8 cellular contexts compared by ENCODE assay signal in genomic region chr2:105038383-105039061, GRCh38. TPM values are rescaled to one million over a fixed set of nuclear protein-coding genes. Genes with fewer than 3 reads are reported as not detected.
A peak's percentile ranks its signal among the peaks of the same experiment; 100 is the strongest.
DNase-seq lines count a peak whose midpoint lies in the region; ATAC-seq, FAIRE-seq and TF ChIP-seq lines count a peak whose summit lies in the region.

No MANE protein-coding gene starts in this region.

- no peaks in the 10 kb centered on the region for H3K9me3 Mint-ChIP-seq in activated T-cell treated with anti-CD3 and anti-CD28 coated beads, Interleukin-2, amount 50 U/mL, for 4 hours
- H3K9me3 Mint-ChIP-seq in MCF 10A (ENCODE audit: unreplicated experiment): no peaks in the 10 kb centered on the region

- CTCF ChIA-PET in MCF 10A (lab: Yijun Ruan, JAX) (interaction anchor here (0.6 to 1.0 kb wide), 2 partner anchors 12 to 155 kb away, joined by 3 to 4 read pairs; no protein-coding TSS in a partner anchor), HepG2 (lab: Yijun Ruan, JAX; ENCODE audit: low intra/inter-chr PET ratio, low total read pairs) (no interaction called here)

- TF ChIP-seq POLR2A in NB4 (IDR thresholded peaks at IDR 0.05; ENCODE audit: extremely low read depth, insufficient read length) (no peak), HepG2 (IDR thresholded peaks at IDR 0.05; ENCODE audit: insufficient read depth in 1 of 2, low read depth in 2 of 2, low read length in 2 of 2) (no peak), suprapubic skin (IDR thresholded peaks at IDR 0.05) (no peak)

- in situ Hi-C loops in HepG2 (cut with HindIII; ENCODE audit: extremely low pct_ligation_motif_present, low pct_unique_long_range_greater_than_20kb): no loop called here

- 1% methylated on average over 17 of the region's 17 CpGs for WGBS in HepG2 (ENCODE audit: low lambda C conversion rate)
- WGBS in suprapubic skin: 5% methylated on average over 17 of the region's 17 CpGs

- H3K4me1 ChIP-seq in HepG2 (ENCODE audit: insufficient read depth, low read length): peaks cover 31% of the 10 kb centered on the region
- peaks cover 19% of the 10 kb centered on the region for H3K4me1 ChIP-seq in suprapubic skin

- peak overlapping the region; percentile 88 for H3K27ac Mint-ChIP-seq in MCF 10A (ENCODE audit: low read depth, unreplicated experiment)

- no peak for FAIRE-seq in HepG2 (lab: Jason Lieb, UNC)

- peaks cover 36% of the 10 kb centered on the region for H3K4me1 Mint-ChIP-seq in activated T-cell treated with anti-CD3 and anti-CD28 coated beads, Interleukin-2, amount 50 U/mL, for 4 hours (ENCODE audit: low read depth)
- H3K4me1 Mint-ChIP-seq in MCF 10A (ENCODE audit: insufficient read depth, unreplicated experiment): peaks cover 23% of the 10 kb centered on the region

- H3K27ac ChIP-seq in HepG2 (ENCODE audit: extremely low read length, insufficient read depth, low read length) (peak overlapping the region; percentile 73), suprapubic skin (peak overlapping the region; percentile 73)

- H3K36me3 ChIP-seq in HepG2 (replicated peaks in 1 of 2; ENCODE audit: control insufficient read depth in 1 of 2, insufficient read depth in 2 of 2, low read length in 2 of 2): no peaks in the 10 kb centered on the region; a peak in 1 of 5 replicates
- no peaks in the 10 kb centered on the region for H3K36me3 ChIP-seq in suprapubic skin

- intact Hi-C loops in MCF 10A (cut with micrococcal nuclease): no loop called here
- intact Hi-C loops in HepG2 (cut with micrococcal nuclease; ENCODE audit: unreplicated experiment): no loop called here

- peaks cover 0 to 4% of the 10 kb centered on the region in 2 experiments; a peak in 1 of 5 replicates for H3K27me3 ChIP-seq in HepG2 (ENCODE audit: control insufficient read depth in 1 of 2, insufficient read depth in 2 of 2, low read length in 2 of 2)
- H3K27me3 ChIP-seq in suprapubic skin: no peaks in the 10 kb centered on the region

- peak overlapping the region; percentile 90 for H3K4me2 ChIP-seq in HepG2 (ENCODE audit: low read depth, low read length)

- TF ChIP-seq EP300 in HepG2 (IDR thresholded peaks at IDR 0.05; ENCODE audit: low read depth in 2 of 2, low read length in 2 of 2) (no peak), HepG2 (CRISPR knock-in tag; IDR thresholded peaks at IDR 0.05; ENCODE audit: borderline replicate concordance) (no peak), suprapubic skin (IDR thresholded peaks at IDR 0.05) (no peak)

- peaks cover 8% of the 10 kb centered on the region for H3K36me3 Mint-ChIP-seq in activated T-cell treated with anti-CD3 and anti-CD28 coated beads, Interleukin-2, amount 50 U/mL, for 4 hours (ENCODE audit: insufficient read depth)
- H3K36me3 Mint-ChIP-seq in MCF 10A (ENCODE audit: insufficient read depth, unreplicated experiment): peaks cover 14% of the 10 kb centered on the region

- TF ChIP-seq RAD21 in HepG2 (CRISPR knock-in tag; IDR thresholded peaks at IDR 0.05): no peak

- peak overlapping the region; percentile 89 for H3K9ac ChIP-seq in HepG2 (ENCODE audit: insufficient read depth, low read depth, low read length)

- H3K4me3 ChIP-seq in NB4 (ENCODE audit: low read depth, low read length): peak overlapping the region; percentile 87
- H3K4me3 ChIP-seq in HepG2 (replicated peaks in 1 of 3; ENCODE audit: insufficient read depth in 1 of 3, low read depth in 2 of 3, low read length in 3 of 3): peak overlapping the region; percentile 80 to 94 (median 92)
- H3K4me3 ChIP-seq in suprapubic skin: peak overlapping the region; percentile 91

- peaks cover 25% of the 10 kb centered on the region for H3K79me2 ChIP-seq in HepG2 (ENCODE audit: insufficient read depth, low read length)

- BruUV-seq in MCF 10A (replicated peaks; lab: Mats Ljungman, UMichigan): TSS peak; percentile 56
- TSS peak; percentile 65 for BruUV-seq in HepG2 (replicated peaks; lab: Mats Ljungman, UMichigan)

- H4K20me1 ChIP-seq in HepG2 (ENCODE audit: insufficient read depth, low read length): no peaks in the 10 kb centered on the region

- no peaks in the 10 kb centered on the region for H3K27me3 Mint-ChIP-seq in activated T-cell treated with anti-CD3 and anti-CD28 coated beads, Interleukin-2, amount 50 U/mL, for 4 hours (ENCODE audit: low read depth)
- H3K27me3 Mint-ChIP-seq in MCF 10A (ENCODE audit: insufficient read depth, unreplicated experiment): no peaks in the 10 kb centered on the region

- H2AFZ ChIP-seq in HepG2 (ENCODE audit: low read length): peak overlapping the region; percentile 52

- POLR2A ChIA-PET in MCF 10A (lab: Yijun Ruan, JAX): interaction anchor here (0.6 to 1.9 kb wide), 17 partner anchors 10 to 875 kb away, joined by 3 to 15 read pairs (median 4); no protein-coding TSS in a partner anchor
- POLR2A ChIA-PET in HepG2 (lab: Yijun Ruan, JAX): interaction anchor here (0.9 to 2.0 kb wide), 3 partner anchors 11 to 291 kb away, joined by 3 to 5 read pairs (median 4); partner anchors contain the start of gene TGFBRAP1

- DNase-seq in activated T-cell treated with anti-CD3 and anti-CD28 coated beads, Interleukin-2, amount 50 U/mL, for 4 hours: no peak
- DNase-seq in activated T-cell treated with anti-CD3 and anti-CD28 coated beads for 4 hours (no peak), NB4 (ENCODE audit: low read depth) (peak; percentile 19), MCF 10A (ENCODE audit: unreplicated experiment) (peak; percentile 24), HepG2 (ENCODE audit: low spot score) (no peak), suprapubic skin (ENCODE audit: low spot score in 2 of 2) (no peak), DMS79 treated with DMSO at 0.1 percent for 48 hours (lab: John Stamatoyannopoulos, UW) (no peak), HK-2 (ENCODE audit: unreplicated experiment) (no peak)

- TF ChIP-seq CTCF in NB4 (IDR thresholded peaks at IDR 0.05; ENCODE audit: low read depth, low read length): no peak
- no peak for TF ChIP-seq CTCF in MCF 10A (IDR thresholded peaks at IDR 0.05; ENCODE audit: unreplicated experiment)
- no peak for TF ChIP-seq CTCF in HepG2 (CRISPR knock-in tag; IDR thresholded peaks at IDR 0.05)
- no peak for TF ChIP-seq CTCF in suprapubic skin (IDR thresholded peaks at IDR 0.05)

- peak overlapping the region; percentile 95 for H3K4me3 Mint-ChIP-seq in activated T-cell treated with anti-CD3 and anti-CD28 coated beads, Interleukin-2, amount 50 U/mL, for 4 hours
- H3K4me3 Mint-ChIP-seq in MCF 10A (ENCODE audit: unreplicated experiment): peak overlapping the region; percentile 85

- H3K9me3 ChIP-seq in HepG2 (ENCODE audit: low read length) (no peaks in the 10 kb centered on the region), suprapubic skin (no peaks in the 10 kb centered on the region)

- peak in 1 of 2 donors; percentile 4 for ATAC-seq in activated T-cell treated with anti-CD3 and anti-CD28 coated beads, Interleukin-2, amount 50 U/mL, for 4 hours
- peak; percentile 14 for ATAC-seq in HepG2

TF ChIP-seq in HepG2, 621 proteins besides CTCF, POLR2A, EP300 and RAD21 (continues in another document):
- TF ChIP-seq HNF1B (CRISPR knock-in tag; IDR thresholded peaks at IDR 0.05): 0 out of 2 replicates have a peak, but pooled peaks have one; percentile 17
- TF ChIP-seq ZNF572 (CRISPR knock-in tag; IDR thresholded peaks at IDR 0.05): 0 out of 2 replicates have a peak, but pooled peaks have one; percentile 82
- TF ChIP-seq ZNF747 (CRISPR knock-in tag; IDR thresholded peaks at IDR 0.05; ENCODE audit: borderline replicate concordance): no peak
- TF ChIP-seq BHLHE40 (IDR thresholded peaks at IDR 0.05; ENCODE audit: low read length): no peak

RNA-seq across cellular contexts. Expression of gene MRPS9, which starts 0.7 kb away (rescaled TPM):
- total RNA-seq in activated T-cell treated with anti-CD3 and anti-CD28 coated beads, Interleukin-2, amount 50 U/mL, for 4 hours: 10 to 100 TPM; 45.0 to 49.2 (median 46.2) TPM
- total RNA-seq in MCF 10A (2022): 30.4 and 40.0 TPM in 2 replicates
- 91.8 and 113 TPM in 2 replicates for total RNA-seq in HepG2 (2016; rRNA removed; fragmentation: Illumina TruSeq; extraction: Trizol)
- total RNA-seq in HepG2 (2016; cell fraction: cytosol; rRNA removed; fragmentation: Illumina TruSeq; extraction: Trizol; ENCODE audit: low read depth): 21.4 and 22.9 TPM in 2 replicates
- total RNA-seq in HepG2 (2016; cell fraction: insoluble cytoplasmic fraction; rRNA removed; fragmentation: Illumina TruSeq; extraction: Trizol): 92.8 and 111 TPM in 2 replicates
- 28.5 and 34.3 TPM in 2 replicates for total RNA-seq in HepG2 (2016; cell fraction: membrane; rRNA removed; fragmentation: Illumina TruSeq; extraction: Trizol)
- 38.8 and 44.6 TPM in 2 replicates for total RNA-seq in HepG2 (2016; cell fraction: nucleus; rRNA removed; fragmentation: Illumina TruSeq; extraction: Trizol)
- polyA plus RNA-seq in HepG2 (2011; rRNA removed): 23.7 and 31.2 TPM in 2 replicates
- 24.2 and 28.1 TPM in 2 replicates for polyA plus RNA-seq in HepG2 (2011; cell fraction: cytosol; rRNA removed)
- polyA plus RNA-seq in HepG2 (2011; cell fraction: nucleus; rRNA removed): 19.8 and 22.9 TPM in 2 replicates
- polyA plus RNA-seq in HepG2 (2012): 34.3 and 43.7 TPM in 2 replicates
- 17.8 and 18.9 TPM in 2 replicates for polyA plus RNA-seq in HepG2 (2016; cell fraction: cytosol; fragmentation: Illumina TruSeq; extraction: Trizol; ENCODE audit: low read depth)
- polyA plus RNA-seq in HepG2 (2016; cell fraction: insoluble cytoplasmic fraction; fragmentation: Illumina TruSeq; extraction: Trizol; ENCODE audit: low read depth): 102 and 106 TPM in 2 replicates
- polyA plus RNA-seq in HepG2 (2016; cell fraction: membrane; fragmentation: Illumina TruSeq; extraction: Trizol; ENCODE audit: low read depth): 19.5 and 23.6 TPM in 2 replicates
- 44.8 and 56.4 TPM in 2 replicates for polyA plus RNA-seq in HepG2 (2016; cell fraction: nucleus; fragmentation: Illumina TruSeq; extraction: Trizol; ENCODE audit: insufficient read depth, low read depth)
- 16.2 and 24.6 TPM in 2 replicates for polyA minus RNA-seq in HepG2 (2011; rRNA and poly(A)+ RNA removed; ENCODE audit: low replicate concordance)
- polyA minus RNA-seq in HepG2 (2011; cell fraction: cytosol; rRNA and poly(A)+ RNA removed): 17.8 and 18.0 TPM in 2 replicates
- 17.5 and 25.0 TPM in 2 replicates for polyA minus RNA-seq in HepG2 (2011; cell fraction: nucleus; rRNA and poly(A)+ RNA removed)
- total RNA-seq in suprapubic skin: 10 to 100 TPM; 12.7 to 17.5 (median 15.3) TPM

Comparison
In these comparisons a context has a peak if more than half of its experiments do, and no peak if none do; other contexts are left out.
1. DNase-seq: peak in NB4 (single experiment) and MCF 10A (single experiment); none in activated T-cell treated with anti-CD3 and anti-CD28 coated beads, Interleukin-2, amount 50 U/mL, for 4 hours (single experiment), activated T-cell treated with anti-CD3 and anti-CD28 coated beads for 4 hours (single experiment), HepG2 (single experiment), suprapubic skin (0 of 2), DMS79 treated with DMSO at 0.1 percent for 48 hours (single experiment) and HK-2 (single experiment).
2. Peak in every context shown above with its lines, with median percentiles within 50 percentile points of each other: H3K4me3 ChIP-seq.